In the genomic region with DNA sequence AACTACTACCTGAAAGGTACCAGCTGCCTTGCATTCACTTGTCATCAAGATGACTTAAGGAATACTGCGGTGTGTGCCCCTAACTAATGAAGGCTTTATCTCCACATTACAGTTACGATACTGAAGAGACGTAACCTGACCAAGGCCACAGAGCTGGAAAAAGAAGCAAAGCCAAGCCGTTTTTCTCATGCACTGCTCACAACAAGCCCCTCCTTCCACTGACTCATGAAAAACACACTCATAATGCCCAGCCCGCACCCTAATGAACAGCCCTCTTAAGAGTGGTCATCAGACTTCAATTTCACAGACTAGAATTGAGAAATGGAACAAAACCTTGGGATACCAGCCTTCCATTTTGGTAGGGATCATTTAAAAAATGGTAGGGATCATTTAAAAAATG, we compare ENCODE assay signal across 11 cellular contexts. TPM values are rescaled to one million over a fixed set of nuclear protein-coding genes. Genes with fewer than 3 reads are reported as not detected.
A peak's percentile ranks its signal among the peaks of the same experiment; 100 is the strongest.
DNase-seq lines count a peak whose midpoint lies in the region; ATAC-seq and TF ChIP-seq lines count a peak whose summit lies in the region.
"Had no signal": no experiment of that assay in that cellular context is flagged by ENCODE, and none has a peak within 500 bp of the region (broad histone marks: within the 10 kb centered on the region; RNA-seq: fewer than 3 reads in every experiment).

No MANE protein-coding gene starts in this region.

- POLR2A ChIA-PET in activated CD4-positive, alpha-beta T cell treated with anti-CD3 and anti-CD28 coated beads for 36 hours (lab: Charles Lee): no interaction called here

- H3K27me3 Mint-ChIP-seq in activated CD4-positive, alpha-beta T cell treated with anti-CD3 and anti-CD28 coated beads for 36 hours: no peaks in the 10 kb centered on the region
- H3K27me3 Mint-ChIP-seq in T-helper 17 cell: no peaks in the 10 kb centered on the region

- TF ChIP-seq CTCF in osteoblast (IDR thresholded peaks at IDR 0.05; ENCODE audit: extremely low read depth, low read depth, low read length): no peak
- TF ChIP-seq CTCF in uterus (IDR thresholded peaks at IDR 0.05): no peak

- CTCF ChIA-PET in activated CD4-positive, alpha-beta T cell treated with anti-CD3 and anti-CD28 coated beads for 36 hours (lab: Charles Lee): interaction anchor here (0.6 to 2.6 kb wide), 3 partner anchors 9 to 1727 kb away, joined by 3 to 9 read pairs (median 7); a partner anchor contains a TSS

- H3K9me3 ChIP-seq in T-helper 17 cell (ENCODE audit: control insufficient read depth, low read length, poor library complexity, severe bottlenecking) (no peaks in the 10 kb centered on the region), osteoblast (ENCODE audit: low read depth, low read length) (no peaks in the 10 kb centered on the region), uterus (no peaks in the 10 kb centered on the region)

- H3K27ac ChIP-seq in osteoblast (ENCODE audit: low read depth, low read length) (peak overlapping the region; percentile 70), uterus (peak overlapping the region in 1 of 2 donors; percentile 32)

- H3K27me3 ChIP-seq in osteoblast (ENCODE audit: insufficient read depth, low read length) (no peaks in the 10 kb centered on the region), uterus (no peaks in the 10 kb centered on the region)

- H3K4me1 Mint-ChIP-seq in activated CD4-positive, alpha-beta T cell treated with anti-CD3 and anti-CD28 coated beads for 36 hours: peaks cover 21% of the 10 kb centered on the region
- peaks cover 30% of the 10 kb centered on the region for H3K4me1 Mint-ChIP-seq in T-helper 17 cell

- peaks cover 19% of the 10 kb centered on the region for H3K4me1 ChIP-seq in osteoblast (ENCODE audit: insufficient read depth, low read length)
- peaks cover 0 to 6% of the 10 kb centered on the region in 2 donors for H3K4me1 ChIP-seq in uterus

- H3K4me3 ChIP-seq in osteoblast (ENCODE audit: insufficient read depth, low read length) (no peak overlapping the region), uterus (no peak overlapping the region)

- no peak for TF ChIP-seq POLR2A in uterus (IDR thresholded peaks at IDR 0.05)

- H3K4me2 ChIP-seq in osteoblast (ENCODE audit: insufficient read depth, low read length): peak overlapping the region; percentile 10

- H3K27ac Mint-ChIP-seq in activated CD4-positive, alpha-beta T cell treated with anti-CD3 and anti-CD28 coated beads for 36 hours: peak overlapping the region; percentile 68
- H3K27ac Mint-ChIP-seq in T-helper 17 cell: peak overlapping the region; percentile 84

- ATAC-seq in activated CD4-positive, alpha-beta T cell treated with anti-CD3 and anti-CD28 coated beads for 36 hours: peak; percentile 61
- no peak for ATAC-seq in T-helper 17 cell

- intact Hi-C loops in activated CD4-positive, alpha-beta T cell treated with anti-CD3 and anti-CD28 coated beads for 36 hours (cut with DNase I, micrococcal nuclease): no loop called here
- intact Hi-C loops in uterus (cut with DNase I; ENCODE audit: low total_unique reads): no loop called here

- H3K36me3 ChIP-seq in osteoblast (ENCODE audit: insufficient read depth, low read length) (peaks cover 92% of the 10 kb centered on the region), uterus (no peaks in the 10 kb centered on the region)

- H3K9me3 Mint-ChIP-seq in activated CD4-positive, alpha-beta T cell treated with anti-CD3 and anti-CD28 coated beads for 36 hours (ENCODE audit: low read depth): no peaks in the 10 kb centered on the region

- H3K79me2 ChIP-seq in osteoblast (ENCODE audit: insufficient read depth, low read length): peaks cover 40% of the 10 kb centered on the region

- peaks cover 62% of the 10 kb centered on the region for H3K36me3 Mint-ChIP-seq in activated CD4-positive, alpha-beta T cell treated with anti-CD3 and anti-CD28 coated beads for 36 hours (ENCODE audit: low read depth)
- peaks cover 15% of the 10 kb centered on the region for H3K36me3 Mint-ChIP-seq in T-helper 17 cell (ENCODE audit: low read depth)

- no peak overlapping the region for H2AFZ ChIP-seq in osteoblast (ENCODE audit: low read length)

- peaks cover 23% of the 10 kb centered on the region for H4K20me1 ChIP-seq in osteoblast (ENCODE audit: insufficient read depth, low read length)

- DNase-seq in activated CD4-positive, alpha-beta T cell treated with anti-CD3 and anti-CD28 coated beads for 36 hours: no peak
- no peak for DNase-seq in activated CD4-positive, alpha-beta T cell treated with anti-CD3 and anti-CD28 coated beads for 48 hours
- DNase-seq in T-helper 17 cell (no peak), fibroblast of gingiva (ENCODE audit: low read depth) (peak; percentile 72), osteoblast (ENCODE audit: insufficient read length, low spot score, missing footprints) (peak; percentile 77), uterus (no peak), NOMO-1 treated with dmso at 0.1 percent for 144 hours (lab: John Stamatoyannopoulos, UW; ENCODE audit: unreplicated experiment) (no peak), NCI-H345 treated with DMSO at 0.1 percent for 48 hours (lab: John Stamatoyannopoulos, UW; ENCODE audit: unreplicated experiment) (no peak)
- DNase-seq: activated T-cell treated with anti-CD3 and anti-CD28 coated beads for 4 hours; effector CD8-positive, alpha-beta T cell; NCI-H1417 had no signal

- no peak overlapping the region for H3K4me3 Mint-ChIP-seq in activated CD4-positive, alpha-beta T cell treated with anti-CD3 and anti-CD28 coated beads for 36 hours
- no peak overlapping the region for H3K4me3 Mint-ChIP-seq in T-helper 17 cell

RNA-seq across cellular contexts. Expression of a gene that starts 11.6 kb away (rescaled TPM):
- 100 to 1,000 TPM; 109 to 117 TPM for total RNA-seq in activated CD4-positive, alpha-beta T cell treated with anti-CD3 and anti-CD28 coated beads for 36 hours
- 10 to 100 TPM; 91.3 to 97.3 TPM for total RNA-seq in T-helper 17 cell
- total RNA-seq in osteoblast: 76.7 and 77.5 TPM in 2 replicates
- total RNA-seq in uterus: 10 to 100 TPM; 49.2 to 72.1 (median 65.0) TPM

Comparison
In these comparisons a context has a peak if more than half of its experiments do, and no peak if none do; other contexts are left out.
1. DNase-seq: peak in fibroblast of gingiva (single experiment) and osteoblast (single experiment); none in activated CD4-positive, alpha-beta T cell treated with anti-CD3 and anti-CD28 coated beads for 36 hours (single experiment), activated CD4-positive, alpha-beta T cell treated with anti-CD3 and anti-CD28 coated beads for 48 hours (single experiment), T-helper 17 cell (0 of 3), uterus (0 of 2), NOMO-1 treated with dmso at 0.1 percent for 144 hours (single experiment) and NCI-H345 treated with DMSO at 0.1 percent for 48 hours (single experiment).